8 cellular contexts compared by ENCODE assay signal in genomic region chr12:9750276-9751203, GRCh38. TPM values are rescaled to one million over a fixed set of nuclear protein-coding genes. Genes with fewer than 3 reads are reported as not detected.
DNase-seq lines count a peak whose midpoint lies in the region; TF ChIP-seq lines count a peak whose summit lies in the region.

No MANE protein-coding gene starts in this region.

- H3K4me1 ChIP-seq in HEK293 (ENCODE audit: control insufficient read depth, insufficient read depth, low read length) (no peaks in the 10 kb centered on the region), iPS-20b (ENCODE audit: insufficient read depth, low read length) (peaks cover 3% of the 10 kb centered on the region; the same call in 1 of the 2 replicates), spleen (peaks cover 9 to 72% (median 36%) of the 10 kb centered on the region in 6 donors)

- DNase-seq in GM04503 (ENCODE audit: low read depth) (peak; percentile 15), NCI-H1092 (lab: John Stamatoyannopoulos, UW) (peak; percentile 44), SW 1271 (lab: John Stamatoyannopoulos, UW) (peak; percentile 31 to 79), brain microvascular endothelial cell (peak; percentile 65), spleen (peak; percentile 81), GOT3 (lab: John Stamatoyannopoulos, UW) (no peak)

- H3K9me3 ChIP-seq in HEK293 (ENCODE audit: control insufficient read depth, insufficient read depth, low read depth, low read length), result no peaks in the 10 kb centered on the region
- H3K9me3 ChIP-seq in iPS-20b (ENCODE audit: insufficient read depth, low read depth, low read length), result no peaks in the 10 kb centered on the region
- no peaks in the 10 kb centered on the region for H3K9me3 ChIP-seq in spleen

- H3K36me3 ChIP-seq in HEK293 (ENCODE audit: control insufficient read depth in 2 of 2, insufficient read depth in 1 of 2, low read length in 2 of 2) (no peaks in the 10 kb centered on the region), brain microvascular endothelial cell (replicated peaks) (no peaks in the 10 kb centered on the region), iPS-20b (ENCODE audit: insufficient read depth, low read depth, low read length) (no peaks in the 10 kb centered on the region), spleen (peaks cover 0 to 41% (median 17%) of the 10 kb centered on the region in 6 donors)

- 15 to 20% (median 18%) methylated on average over 20 of the region's 20 CpGs for WGBS in spleen, 5 donors

- H3K27me3 ChIP-seq in brain microvascular endothelial cell (replicated peaks) (no peaks in the 10 kb centered on the region), iPS-20b (ENCODE audit: insufficient read depth, low read length) (no peaks in the 10 kb centered on the region), spleen (replicated peaks in 1 of 7) (no peaks in the 10 kb centered on the region)

- no peak overlapping the region for H3K4me3 ChIP-seq in HEK293 (ENCODE audit: low read depth, low read length)
- H3K4me3 ChIP-seq in brain microvascular endothelial cell (ENCODE audit: low read depth, low read length), result no peak overlapping the region
- peak overlapping the region; percentile 38; the same call in 1 of the 2 replicates for H3K4me3 ChIP-seq in iPS-20b (ENCODE audit: low read length)
- peak overlapping the region in 4 of 8 donors; percentile 1 to 36 (median 5) for H3K4me3 ChIP-seq in spleen

- no peak for TF ChIP-seq POLR2A in spleen (IDR thresholded peaks at IDR 0.05)

- POLR2A ChIA-PET in HEK293 (lab: Yijun Ruan, JAX), result no interaction called here

- CTCF ChIA-PET in HEK293 (lab: Yijun Ruan, JAX), result interaction anchor here (0.6 to 6.4 kb wide), 57 partner anchors 9 to 909 kb away, joined by 3 to 99 read pairs (median 4); partner anchors contain the start of genes CD69, CLEC12B, CLEC2A and CLEC7A

- TF ChIP-seq CTCF in HEK293 (tag by site-specific recombination; IDR thresholded peaks at IDR 0.05), result no peak; the same call in 1 of the 2 replicates
- TF ChIP-seq CTCF in brain microvascular endothelial cell (IDR thresholded peaks at IDR 0.05; ENCODE audit: low read depth, low read length, missing control alignments), result peak; percentile 78
- peak; percentile 62 to 87 (median 82) for TF ChIP-seq CTCF in spleen (IDR thresholded peaks at IDR 0.05 in 8 of 11, conservative IDR thresholded peaks at IDR 0.05 in 3 of 11)

- in situ Hi-C loops in brain microvascular endothelial cell (cut with HindIII; ENCODE audit: low pct_ligation_motif_present, low sequenced_read_pairs), result no loop called here

- H3K27ac ChIP-seq in HEK293 (ENCODE audit: extremely low read depth, low read depth, low read length), result no peak overlapping the region
- no peak overlapping the region for H3K27ac ChIP-seq in brain microvascular endothelial cell
- no peak overlapping the region for H3K27ac ChIP-seq in iPS-20b (ENCODE audit: low read length)
- H3K27ac ChIP-seq in spleen, result peak overlapping the region in 6 of 8 donors; percentile 6 to 61 (median 44)

- no peak overlapping the region for H3K9ac ChIP-seq in iPS-20b (ENCODE audit: low read depth, low read length)

- intact Hi-C loops in spleen (cut with DNase I; ENCODE audit: low total_unique reads), result loop anchor here (2.0 to 5.0 kb wide), 2 partner anchors 47 to 176 kb away; no protein-coding TSS in a partner anchor

TF ChIP-seq in HEK293, 187 proteins besides CTCF, POLR2A, EP300 and RAD21:
- TF ChIP-seq GLIS2 (tag by site-specific recombination; IDR thresholded peaks at IDR 0.05) (no peak), ZNF335 (tag by site-specific recombination; conservative IDR thresholded peaks at IDR 0.05) (0 out of 2 replicates have a peak, but pooled peaks have one; percentile 24), ZNF654 (tag by site-specific recombination; IDR thresholded peaks at IDR 0.05; ENCODE audit: low read depth) (peak; percentile 89), ZFP37 (tag by site-specific recombination; IDR thresholded peaks at IDR 0.05) (no peak), FEZF1 (tag by site-specific recombination; IDR thresholded peaks at IDR 0.05) (no peak), ZBTB17 (tag by site-specific recombination; IDR thresholded peaks at IDR 0.05) (0 out of 2 replicates have a peak, but pooled peaks have one; percentile 16), ZNF2 (tag by site-specific recombination; IDR thresholded peaks at IDR 0.05) (peak; percentile 32; the same call in 1 of the 2 replicates), ZNF362 (tag by site-specific recombination; IDR thresholded peaks at IDR 0.05) (0 out of 2 replicates have a peak, but pooled peaks have one; percentile 37)

RNA-seq across cellular contexts. Expression of gene CD69, which starts 10.2 kb away (rescaled TPM):
- total RNA-seq in spleen, result 100 to 1,000 TPM in 1 of 7 donors, 10 to 100 TPM in 6; 29.5 to 123 (median 65.6) TPM
- polyA plus RNA-seq in spleen, result 10 to 100 TPM; 49.2 to 71.6 (median 55.1) TPM

RNA-seq across cellular contexts. Expression of gene CLECL1, which starts 17.6 kb away (rescaled TPM):
- 10 to 100 TPM in 6 of 7 donors, 1 to 10 TPM in 1; 6.3 to 18.1 (median 13.2) TPM for total RNA-seq in spleen
- polyA plus RNA-seq in spleen, result 100 to 1,000 TPM in 1 of 3 donors, 10 to 100 TPM in 2; 24.2 to 103 (median 40.4) TPM

Comparison
In these comparisons a context has a peak if more than half of its experiments do, and no peak if none do; other contexts are left out.
1. H3K27ac ChIP-seq: peak in spleen (6 of 8); none in HEK293 (single experiment), brain microvascular endothelial cell (single experiment) and iPS-20b (single experiment).